ENCODE assay signal across 15 cellular contexts in the genomic region with DNA sequence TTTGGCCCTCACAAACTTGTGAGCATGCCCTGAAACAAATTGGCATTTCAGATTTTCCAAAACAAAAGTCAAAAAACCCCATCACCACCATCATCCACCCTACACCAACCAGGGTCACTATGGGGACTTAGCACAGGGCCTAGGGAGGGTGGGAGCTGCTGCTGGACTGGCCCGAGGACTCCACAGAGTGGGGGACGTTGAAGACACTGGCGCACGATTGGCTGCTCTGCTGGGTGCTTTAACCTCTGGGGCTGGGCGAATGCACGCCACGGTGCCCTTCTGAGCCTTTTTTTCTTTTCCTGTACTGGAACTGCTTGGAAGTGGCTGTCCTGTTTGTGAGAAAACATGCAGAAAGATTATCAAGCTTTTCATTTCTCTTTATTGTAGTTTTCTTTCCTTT.
"Had no signal": no experiment of that assay in that cellular context is flagged by ENCODE, and none has a peak within 500 bp of the region (broad histone marks: within the 10 kb centered on the region; RNA-seq: fewer than 3 reads in every experiment).

No MANE protein-coding gene starts in this region.

- H3K9me3 ChIP-seq: left lung, pancreas, thyroid gland had no signal

- H3K36me3 ChIP-seq: brain microvascular endothelial cell, left lung, pancreas, thyroid gland had no signal

- H3K27me3 Mint-ChIP-seq: dendritic cell treated with granulocyte-macrophage colony-stimulating factor and Interleukin-4, amounts not matched to agents 40 ng/mL and 50 ng/mL, for 4 days had no signal

- H3K36me3 Mint-ChIP-seq: activated naive CD4-positive, alpha-beta T cell treated with anti-CD3 and anti-CD28 coated beads, Interleukin-2, amount 50 U/mL, for 72 hours had no signal

- H3K27ac Mint-ChIP-seq: dendritic cell treated with granulocyte-macrophage colony-stimulating factor and Interleukin-4, amounts not matched to agents 40 ng/mL and 50 ng/mL, for 4 days had no signal

- H3K4me3 Mint-ChIP-seq: dendritic cell treated with granulocyte-macrophage colony-stimulating factor and Interleukin-4, amounts not matched to agents 40 ng/mL and 50 ng/mL, for 4 days; neural crest cell had no signal

- H3K9me3 Mint-ChIP-seq: activated naive CD4-positive, alpha-beta T cell treated with anti-CD3 and anti-CD28 coated beads, Interleukin-2, amount 50 U/mL, for 72 hours; dendritic cell treated with granulocyte-macrophage colony-stimulating factor and Interleukin-4, amounts not matched to agents 40 ng/mL and 50 ng/mL, for 4 days; neural crest cell had no signal

- H3K27me3 ChIP-seq: brain microvascular endothelial cell, left lung, pancreas, thyroid gland had no signal

- ATAC-seq: left lung, pancreas had no signal

- H3K4me1 ChIP-seq: left lung, pancreas, thyroid gland had no signal

- DNase-seq: activated CD4-positive, alpha-beta T cell treated with anti-CD3 and anti-CD28 coated beads, Interleukin-2, amount 50 U/mL, for 48 hours; activated CD4-positive, CD25-positive, alpha-beta regulatory T cell treated with anti-CD3 and anti-CD28 coated beads, Interleukin-2, amount 50 U/mL, for 72 hours; brain microvascular endothelial cell; cerebellar nuclear complex; erythroblast; hippocampal formation; left lung; pancreas; stimulated activated CD4-positive, alpha-beta T cell treated with anti-CD3 and anti-CD28 coated beads, Interleukin-4, amount 100 ng/mL, for 1 hour; stimulated activated CD8-positive, alpha-beta memory T cell treated with anti-CD3 and anti-CD28 coated beads, Interleukin-4, amount 100 ng/mL, for 48 hours; SW 1271; thyroid gland had no signal

- H3K27ac ChIP-seq: brain microvascular endothelial cell, left lung, pancreas, thyroid gland had no signal

- H3K4me3 ChIP-seq: left lung, pancreas, thyroid gland had no signal
